ENCODE assay signal across 8 cellular contexts in the genomic region with DNA sequence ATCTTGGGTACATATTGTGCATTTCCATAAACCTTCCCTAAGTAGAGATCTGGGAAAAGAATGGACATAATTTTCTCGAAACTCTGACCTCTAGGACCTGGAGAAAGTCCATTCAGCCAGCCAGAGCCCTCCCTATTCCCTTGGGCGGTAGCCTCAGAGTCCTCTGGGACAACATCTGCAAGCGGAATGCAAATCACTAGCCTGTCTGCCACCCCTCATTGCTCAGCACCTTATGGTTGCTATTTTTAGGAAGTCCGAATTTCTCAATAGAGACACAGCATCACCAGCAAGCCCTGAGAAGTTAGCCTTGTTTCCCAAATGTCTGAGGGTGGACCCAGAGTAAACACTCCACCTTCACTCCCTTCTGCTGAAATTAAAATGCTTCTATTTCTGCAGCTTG. TPM values are rescaled to one million over a fixed set of nuclear protein-coding genes. Genes with fewer than 3 reads are reported as not detected.
DNase-seq lines count a peak whose midpoint lies in the region; ATAC-seq, FAIRE-seq and TF ChIP-seq lines count a peak whose summit lies in the region.

No MANE protein-coding gene starts in this region.

- no peaks in the 10 kb centered on the region for H3K27me3 ChIP-seq in esophagus muscularis mucosa

- no peak overlapping the region for H3K4me3 ChIP-seq in esophagus muscularis mucosa

- peak; percentile 92 for FAIRE-seq in GM12892 (lab: Jason Lieb, UNC)

- H3K4me1 ChIP-seq in esophagus muscularis mucosa, result peaks cover 34 to 73% (median 54%) of the 10 kb centered on the region in 4 donors

- TF ChIP-seq POLR2A in GM12892 (IDR thresholded peaks at IDR 0.05; ENCODE audit: low read depth, low read length) (no peak), esophagus muscularis mucosa (IDR thresholded peaks at IDR 0.05; ENCODE audit: low read depth) (no peak)

- TF ChIP-seq EP300 in esophagus muscularis mucosa (IDR thresholded peaks at IDR 0.05), result no peak

- ATAC-seq in left ventricle myocardium superior, result peak; percentile 79

- H3K27ac ChIP-seq in esophagus muscularis mucosa (replicated peaks in 1 of 4), result peak overlapping the region in 1 of 4 donors; percentile 37

- no peak for DNase-seq in GM12892 (ENCODE audit: insufficient read length)
- peak; percentile 90 for DNase-seq in HCEC 1CT
- DNase-seq in MV-4-11 (lab: John Stamatoyannopoulos, UW), result peak; percentile 72
- DNase-seq in left ventricle myocardium superior, result peak; percentile 71
- no peak for DNase-seq in activated naive CD4-positive, alpha-beta T cell (lab: John Stamatoyannopoulos, UW)
- DNase-seq in dermis blood vessel endothelial cell, result no peak
- no peak for DNase-seq in esophagus muscularis mucosa (ENCODE audit: extremely low spot score)
- no peak for DNase-seq in NCI-H2196 (lab: John Stamatoyannopoulos, UW; ENCODE audit: unreplicated experiment)

- H3K9me3 ChIP-seq in esophagus muscularis mucosa, result no peaks in the 10 kb centered on the region

- TF ChIP-seq CTCF in esophagus muscularis mucosa (IDR thresholded peaks at IDR 0.05), result no peak

- 51% methylated on average over 4 of the region's 4 CpGs for WGBS in esophagus muscularis mucosa

- H3K36me3 ChIP-seq in esophagus muscularis mucosa, result no peaks in the 10 kb centered on the region

- intact Hi-C loops in left ventricle myocardium superior (cut with micrococcal nuclease), result no loop called here
- intact Hi-C loops in esophagus muscularis mucosa (cut with DNase I), result no loop called here

RNA-seq across cellular contexts. Expression of gene CD28, which starts 17.6 kb away (rescaled TPM):
- 5.8 TPM for polyA plus RNA-seq in GM12892 (2012; ENCODE audit: missing spikeins)
- 0.92 TPM for total RNA-seq in left ventricle myocardium superior
- under 0.01 and 0.05 TPM in 2 replicates for total RNA-seq in dermis blood vessel endothelial cell
- 1 to 10 TPM in 1 of 4 donors, under 1 TPM in 3; under 0.01 to 2.2 (median 0.28) TPM for total RNA-seq in esophagus muscularis mucosa

Comparison
In these comparisons a context has a peak if more than half of its experiments do, and no peak if none do; other contexts are left out.
1. DNase-seq: peak in HCEC 1CT (single experiment), MV-4-11 (single experiment) and left ventricle myocardium superior (single experiment); none in GM12892 (single experiment), activated naive CD4-positive, alpha-beta T cell (0 of 4), dermis blood vessel endothelial cell (single experiment), esophagus muscularis mucosa (single experiment) and NCI-H2196 (single experiment).